ENCODE assay signal across 9 cellular contexts in the genomic region with DNA sequence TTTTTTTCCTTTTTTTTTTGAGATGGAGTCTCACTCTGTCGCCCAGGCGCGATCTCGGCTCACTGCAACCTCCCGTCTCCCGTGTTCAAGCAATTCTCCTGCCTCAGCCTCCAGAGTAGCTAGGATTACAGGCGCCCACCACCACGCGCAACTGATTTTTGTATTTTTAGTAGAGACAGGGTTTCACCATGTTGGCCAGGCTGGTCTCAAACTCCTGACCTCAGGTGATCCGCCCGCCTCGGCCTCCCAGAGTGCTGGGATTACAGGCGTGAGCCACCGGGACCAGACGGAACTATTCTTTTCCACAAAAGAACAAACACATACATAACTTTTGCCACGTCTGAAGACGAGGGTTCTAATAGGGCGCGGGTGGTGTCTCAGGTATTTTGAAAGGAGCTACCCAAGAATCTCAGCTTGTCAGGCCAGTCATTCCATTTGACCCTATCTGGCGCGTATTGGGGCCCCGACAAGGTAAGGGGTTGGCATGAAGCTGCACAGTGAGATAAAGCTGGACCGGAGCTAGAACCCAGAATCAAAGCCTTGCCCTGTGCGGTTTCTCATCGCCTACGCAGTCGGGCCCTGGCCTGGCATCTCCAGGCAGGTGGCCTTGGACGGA. TPM values are rescaled to one million over a fixed set of nuclear protein-coding genes. Genes with fewer than 3 reads are reported as not detected.
A peak's percentile ranks its signal among the peaks of the same experiment; 100 is the strongest.
DNase-seq lines count a peak whose midpoint lies in the region; ATAC-seq, FAIRE-seq and TF ChIP-seq lines count a peak whose summit lies in the region.
"Not testable (repeated sequence)": the region's sequence is repeated elsewhere in the genome, so short reads cannot be mapped to it uniquely, and the experiment has no call there.
"Had no signal": no experiment of that assay in that cellular context is flagged by ENCODE, and none has a peak within 500 bp of the region (broad histone marks: within the 10 kb centered on the region; RNA-seq: fewer than 3 reads in every experiment).

No MANE protein-coding gene starts in this region.

- not testable (repeated sequence) for TF ChIP-seq EP300 in tibial nerve (IDR thresholded peaks at IDR 0.05)

- 55 to 83% (median 64%) methylated on average over 17 to 28 of the region's 28 CpGs for WGBS in adrenal gland, 4 donors
- WGBS in pancreas, 2 donors, result 54 to 56% methylated on average over 28 of the region's 28 CpGs
- 55 to 59% methylated on average over 28 of the region's 28 CpGs for WGBS in tibial nerve, 2 donors

- not testable (repeated sequence) for DNase-seq in DND-41; SK-N-MC (ENCODE audit: low read depth, low spot score); adrenal gland; left lung; tibial nerve (ENCODE audit: low spot score in 2 of 2)
- DNase-seq in erythroblast (lab: John Stamatoyannopoulos, UW), result peak; percentile 64 to 70
- DNase-seq in pancreas, result peak in 1 of 6 donors; percentile 7

- H3K4me1 ChIP-seq in DND-41 (ENCODE audit: insufficient read depth, low read length) (peaks cover 22% of the 10 kb centered on the region), adrenal gland (replicated peaks in 1 of 2) (peaks cover 5 to 38% of the 10 kb centered on the region in 2 donors), left lung (peaks cover 0 to 43% of the 10 kb centered on the region in 2 donors), tibial nerve (peaks cover 0 to 44% (median 8%) of the 10 kb centered on the region in 4 donors)
- not testable (repeated sequence) for H3K4me1 ChIP-seq in pancreas

- H3K4me2 ChIP-seq in DND-41 (ENCODE audit: insufficient read depth, low read length), result peak overlapping the region; percentile 92

- H3K4me3 ChIP-seq in DND-41 (ENCODE audit: low read depth in 1 of 2, low read length in 2 of 2) (peak overlapping the region; percentile 54 to 76), SK-N-MC (peak overlapping the region; percentile 91), adrenal gland (peak overlapping the region in 3 of 4 donors; percentile 27 to 75 (median 68)), left lung (peak overlapping the region; percentile 57 to 80), pancreas (peak overlapping the region; percentile 42 to 70 (median 64)), tibial nerve (peak overlapping the region; percentile 67 to 78 (median 76))

- H2AFZ ChIP-seq in DND-41 (ENCODE audit: low read depth, low read length), result peak overlapping the region; percentile 81

- H3K27me3 ChIP-seq in DND-41 (ENCODE audit: insufficient read depth, low read length, poor library complexity); adrenal gland; left lung; pancreas; tibial nerve: not testable (repeated sequence)

- not testable (repeated sequence) for TF ChIP-seq POLR2A in adrenal gland (IDR thresholded peaks at IDR 0.05); erythroblast (IDR thresholded peaks at IDR 0.05; ENCODE audit: low read length); tibial nerve (IDR thresholded peaks at IDR 0.05)

- H3K79me2 ChIP-seq in DND-41 (ENCODE audit: insufficient read depth, low read length), result not testable (repeated sequence)

- not testable (repeated sequence) for FAIRE-seq in pancreas (lab: Jason Lieb, UNC)

- H3K27ac ChIP-seq in DND-41 (ENCODE audit: low read length) (peak overlapping the region; percentile 89), SK-N-MC (0 out of 2 replicates have a peak overlapping the region, but pooled peaks have one; percentile 55), adrenal gland (peak overlapping the region; percentile 95 to 99 (median 96)), left lung (peak overlapping the region; percentile 98 to 99), pancreas (peak overlapping the region; percentile 88 to 98 (median 92)), tibial nerve (peak overlapping the region; percentile 95 to 98 (median 97))

- not testable (repeated sequence) for H4K20me1 ChIP-seq in DND-41 (ENCODE audit: insufficient read depth, low read length)

- intact Hi-C loops in adrenal gland (cut with DNase I); left lung (cut with DNase I); pancreas (cut with DNase I): not testable (repeated sequence)

- peak overlapping the region; percentile 71 for H3K9ac ChIP-seq in DND-41 (ENCODE audit: low read depth, low read length)
- peak overlapping the region; percentile 95 for H3K9ac ChIP-seq in SK-N-MC (ENCODE audit: insufficient read length)

- ATAC-seq in DND-41 (ENCODE audit: insufficient read depth, low read depth); left lung; pancreas: not testable (repeated sequence)
- peak; percentile 5 for ATAC-seq in HG02970 (IDR thresholded peaks at IDR 0.05; ENCODE audit: low FRiP score, unreplicated experiment)

- H3K36me3 ChIP-seq in DND-41 (ENCODE audit: insufficient read depth, low read length) (peaks cover 27% of the 10 kb centered on the region), SK-N-MC (ENCODE audit: insufficient read depth, low read length) (peaks cover 19% of the 10 kb centered on the region), adrenal gland (replicated peaks in 1 of 2) (peaks cover 0 to 29% of the 10 kb centered on the region in 2 donors), left lung (peaks cover 0 to 32% of the 10 kb centered on the region in 2 donors), pancreas (peaks cover 0 to 11% (median 0%) of the 10 kb centered on the region in 3 donors), tibial nerve (peaks cover 0 to 31% (median 6%) of the 10 kb centered on the region in 3 donors)

- not testable (repeated sequence) for TF ChIP-seq CTCF in DND-41 (IDR thresholded peaks at IDR 0.05; ENCODE audit: borderline replicate concordance, extremely low read depth, low read length, poor library complexity, severe bottlenecking); adrenal gland (IDR thresholded peaks at IDR 0.05); left lung (IDR thresholded peaks at IDR 0.05); pancreas (IDR thresholded peaks at IDR 0.05); tibial nerve (IDR thresholded peaks at IDR 0.05)

- H3K9me3 ChIP-seq in DND-41 (ENCODE audit: insufficient read depth, low read length, severe bottlenecking); SK-N-MC (ENCODE audit: low read depth, low read length); adrenal gland (replicated peaks in 1 of 3); left lung; pancreas; tibial nerve: not testable (repeated sequence)

RNA-seq across cellular contexts. Expression of gene DELE1, which starts 0.7 kb away (rescaled TPM):
- total RNA-seq in adrenal gland, result 100 to 1,000 TPM; 102 to 162 (median 114) TPM
- polyA plus RNA-seq in adrenal gland, result 10 to 100 TPM; 65.2 to 73.2 (median 70.8) TPM
- 10 to 100 TPM; 74.1 to 75.1 TPM for total RNA-seq in left lung
- total RNA-seq in pancreas, result 10 to 100 TPM; 27.7 to 36.0 (median 33.1) TPM
- polyA plus RNA-seq in pancreas, result 10 to 100 TPM; 38.2 to 45.6 TPM
- total RNA-seq in tibial nerve, result 10 to 100 TPM; 59.6 to 80.4 (median 75.7) TPM

RNA-seq across cellular contexts. Expression of gene PCDH12, which starts 35.1 kb away (rescaled TPM):
- 10 to 100 TPM in 6 of 8 donors, 1 to 10 TPM in 2; 7.3 to 18.4 (median 15.9) TPM for total RNA-seq in adrenal gland
- 1 to 10 TPM; 3.3 to 4.5 (median 4.0) TPM for polyA plus RNA-seq in adrenal gland
- 10 to 100 TPM in 1 of 2 donors, 1 to 10 TPM in 1; 9.8 to 15.6 TPM for total RNA-seq in left lung
- total RNA-seq in pancreas, result 1 to 10 TPM in 3 of 6 donors, under 1 TPM in 3; 0.32 to 1.7 (median 0.93) TPM
- polyA plus RNA-seq in pancreas, result 1 to 10 TPM in 1 of 2 donors, under 1 TPM in 1; 0.65 to 1.6 TPM
- total RNA-seq in tibial nerve, result 1 to 10 TPM; 1.0 to 4.5 (median 2.6) TPM
- total RNA-seq: H4 had no signal

RNA-seq across cellular contexts. Expression of gene PCDH1, which starts 44.7 kb away (rescaled TPM):
- total RNA-seq in adrenal gland, result 10 to 100 TPM in 4 of 8 donors, 1 to 10 TPM in 4; 5.2 to 16.8 (median 10.0) TPM
- polyA plus RNA-seq in adrenal gland, result 1 to 10 TPM; 4.6 to 6.1 (median 5.5) TPM
- total RNA-seq in left lung, result 10 to 100 TPM; 55.2 to 65.0 TPM
- 10 to 100 TPM; 12.0 to 30.7 (median 16.2) TPM for total RNA-seq in pancreas
- 10 to 100 TPM in 1 of 2 donors, 1 to 10 TPM in 1; 6.8 to 10.1 TPM for polyA plus RNA-seq in pancreas
- total RNA-seq in tibial nerve, result 10 to 100 TPM; 19.9 to 55.5 (median 44.9) TPM

RNA-seq across cellular contexts. Expression of gene RNF14, which starts 46.0 kb away (rescaled TPM):
- 100 to 1,000 TPM in 2 of 8 donors, 10 to 100 TPM in 6; 71.3 to 110 (median 83.6) TPM for total RNA-seq in adrenal gland
- 100 to 1,000 TPM in 1 of 3 donors, 10 to 100 TPM in 2; 21.6 to 122 (median 26.2) TPM for polyA plus RNA-seq in adrenal gland
- 10 to 100 TPM; 50.1 to 53.8 TPM for total RNA-seq in left lung
- 10 to 100 TPM; 15.4 to 30.4 (median 21.6) TPM for total RNA-seq in pancreas
- 10 to 100 TPM in 1 of 2 donors, 1 to 10 TPM in 1; 7.8 to 18.4 TPM for polyA plus RNA-seq in pancreas
- 10 to 100 TPM; 48.0 to 70.5 (median 57.8) TPM for total RNA-seq in tibial nerve
